In genomic region chr7:22427122-22427503, GRCh38 we compare ENCODE assay signal across 22 cellular contexts.
A peak's percentile ranks its signal among the peaks of the same experiment; 100 is the strongest.
DNase-seq lines count a peak whose midpoint lies in the region; ATAC-seq and TF ChIP-seq lines count a peak whose summit lies in the region.
"Had no signal": no experiment of that assay in that cellular context is flagged by ENCODE, and none has a peak within 500 bp of the region (broad histone marks: within the 10 kb centered on the region; RNA-seq: fewer than 3 reads in every experiment).

No MANE protein-coding gene starts in this region.

- H3F3A ChIP-seq in PC-9 (ENCODE audit: insufficient read depth, low read depth): no peaks in the 10 kb centered on the region; the same call in 1 of the 2 replicates

- peaks cover 30% of the 10 kb centered on the region for H3K4me1 ChIP-seq in PC-9 (replicated peaks; ENCODE audit: insufficient read depth)
- H3K4me1 ChIP-seq in gastrocnemius medialis: peaks cover 0 to 10% of the 10 kb centered on the region in 2 donors

- DNase-seq in DMS53 (lab: John Stamatoyannopoulos, UW): peak; percentile 88
- DNase-seq in PC-9: no peak
- peak; percentile 46 for DNase-seq in kidney tubule cell (ENCODE audit: low spot score)
- no peak for DNase-seq in erythroblast (lab: John Stamatoyannopoulos, UW)
- no peak for DNase-seq in gastrocnemius medialis
- DNase-seq in stimulated activated CD4-positive, alpha-beta T cell treated with anti-CD3 and anti-CD28 coated beads, Interleukin-4, amount 100 ng/mL, for 1 hour: no peak
- no peak for DNase-seq in immature natural killer cell
- DNase-seq: CD4-positive, CD25-positive, alpha-beta regulatory T cell; COR-L47; GDM1; GOT3; MG63; NCI-H1092; NCI-H146; NCI-H2029; NCI-H226; NCI-H524 treated with DMSO at 0.1 percent for 48 hours; SIG-M5; T-cell had no signal

- H3K27ac ChIP-seq in PC-9 (no peak overlapping the region), gastrocnemius medialis (no peak overlapping the region)

- H3K36me3 Mint-ChIP-seq in immature natural killer cell: no peaks in the 10 kb centered on the region
- H3K36me3 Mint-ChIP-seq: CD4-positive, CD25-positive, alpha-beta regulatory T cell; T-cell had no signal

- H3K79me2 ChIP-seq in PC-9 (ENCODE audit: low read depth): no peaks in the 10 kb centered on the region

- no peak overlapping the region for H3K4me3 Mint-ChIP-seq in immature natural killer cell
- H3K4me3 Mint-ChIP-seq: CD4-positive, CD25-positive, alpha-beta regulatory T cell; T-cell had no signal

- H3K27me3 ChIP-seq in PC-9 (ENCODE audit: insufficient read depth, low read depth) (no peaks in the 10 kb centered on the region), gastrocnemius medialis (no peaks in the 10 kb centered on the region)
- H3K27me3 ChIP-seq: MG63 had no signal

- H3K9me2 ChIP-seq in PC-9 (ENCODE audit: insufficient read depth): 0 out of 2 replicates have a peak, but pooled peaks cover 5% of the 10 kb centered on the region

- intact Hi-C loops in PC-9 (cut with micrococcal nuclease; ENCODE audit: unreplicated experiment): no loop called here
- intact Hi-C loops in gastrocnemius medialis (cut with DNase I; ENCODE audit: low total_unique reads): no loop called here

- POLR2A ChIA-PET in PC-9 (lab: Charles Lee; ENCODE audit: unreplicated experiment): interaction anchor here (0.5 kb wide), 1 partner anchor 26 kb away, joined by 6 read pairs; no protein-coding TSS in a partner anchor

- no peak overlapping the region for H3K27ac Mint-ChIP-seq in immature natural killer cell
- H3K27ac Mint-ChIP-seq: CD4-positive, CD25-positive, alpha-beta regulatory T cell; T-cell had no signal

- H3K4me1 Mint-ChIP-seq in immature natural killer cell: no peaks in the 10 kb centered on the region
- H3K4me1 Mint-ChIP-seq: CD4-positive, CD25-positive, alpha-beta regulatory T cell; T-cell had no signal

- H3K27me3 Mint-ChIP-seq in immature natural killer cell (ENCODE audit: low read depth in 3 of 3): no peaks in the 10 kb centered on the region
- H3K27me3 Mint-ChIP-seq: CD4-positive, CD25-positive, alpha-beta regulatory T cell; T-cell had no signal

- H3K36me3 ChIP-seq in PC-9 (ENCODE audit: low read depth) (no peaks in the 10 kb centered on the region), gastrocnemius medialis (no peaks in the 10 kb centered on the region)

- no peak overlapping the region for H3K4me2 ChIP-seq in PC-9

- TF ChIP-seq POLR2A in erythroblast (IDR thresholded peaks at IDR 0.05; ENCODE audit: low read length) (no peak), gastrocnemius medialis (IDR thresholded peaks at IDR 0.05) (no peak)

- ATAC-seq in HG02981 (IDR thresholded peaks at IDR 0.05; ENCODE audit: unreplicated experiment): peak; percentile 3
- no peak for ATAC-seq in gastrocnemius medialis
- ATAC-seq: HCT116, Panc1, T-cell had no signal

- peaks cover 7% of the 10 kb centered on the region; the same call in 1 of the 2 replicates for H3K9me3 ChIP-seq in PC-9 (ENCODE audit: insufficient read depth, low read depth)
- no peaks in the 10 kb centered on the region for H3K9me3 ChIP-seq in gastrocnemius medialis
- H3K9me3 ChIP-seq: MG63 had no signal

- BruUV-seq in PC-9 (replicated peaks; lab: Mats Ljungman, UMichigan): no TSS peak

- no peaks in the 10 kb centered on the region for H3K9me3 Mint-ChIP-seq in immature natural killer cell
- H3K9me3 Mint-ChIP-seq: T-cell had no signal

- TF ChIP-seq CTCF in PC-9 (conservative IDR thresholded peaks at IDR 0.05) (no peak), gastrocnemius medialis (IDR thresholded peaks at IDR 0.05 in 4 of 5, conservative IDR thresholded peaks at IDR 0.05 in 1 of 5) (no peak)

- H4K20me1 ChIP-seq in PC-9 (ENCODE audit: insufficient read depth): no peaks in the 10 kb centered on the region

- CTCF ChIA-PET in PC-9 (lab: Charles Lee): no interaction called here

- in situ Hi-C loops in gastrocnemius medialis (cut with MboI; ENCODE audit: low sequenced_read_pairs in 4 of 4): no loop called here

- H3K4me3 ChIP-seq in PC-9: no peak overlapping the region
- no peak overlapping the region for H3K4me3 ChIP-seq in gastrocnemius medialis
- H3K4me3 ChIP-seq: MG63 had no signal

- 0 out of 2 replicates have a peak overlapping the region, but pooled peaks have one; percentile 2 for H2AFZ ChIP-seq in PC-9

Comparison
In these comparisons a context has a peak if more than half of its experiments do, and no peak if none do; other contexts are left out.
1. DNase-seq: peak in DMS53 (single experiment) and kidney tubule cell (single experiment); none in PC-9 (0 of 2), erythroblast (0 of 2), gastrocnemius medialis (0 of 2), stimulated activated CD4-positive, alpha-beta T cell treated with anti-CD3 and anti-CD28 coated beads, Interleukin-4, amount 100 ng/mL, for 1 hour (single experiment) and immature natural killer cell (0 of 3).